Comparison of ENCODE assay signal across 21 cellular contexts in genomic region chr1:21005840-21006239, GRCh38.
"Had no signal": no experiment of that assay in that cellular context is flagged by ENCODE, and none has a peak within 500 bp of the region (broad histone marks: within the 10 kb centered on the region; RNA-seq: fewer than 3 reads in every experiment).

No MANE protein-coding gene starts in this region.

- ATAC-seq: Panc1, PC-3, SK-N-SH treated with all-trans-retinoic acid at 6 μM for 48 hours had no signal

- H3K27ac ChIP-seq: HL-60, RWPE1 had no signal

- DNase-seq: KBM-7; MV-4-11; NCI-H1048; NCI-H1105; NCI-H1436 treated with DMSO at 0.1 percent for 48 hours; NCI-H1694; NCI-H187 treated with DMSO at 0.1 percent for 48 hours; NCI-H2029 treated with DMSO at 0.1 percent for 48 hours; NCI-H2171; NCI-H226; NCI-H524; NCI-H526 treated with DMSO at 0.1 percent for 48 hours; NCI-H748 treated with DMSO at 0.1 percent for 48 hours; NK-92 treated with Interleukin-12 subunit alpha and Interleukin-12 subunit beta, amount 100 ng/mL, for 24 hours; PC-3; SHP77; T-helper 1 cell had no signal
